Comparison of ENCODE assay signal across 2 cellular contexts in genomic region chr1:86774305-86775304, GRCh38.
TF ChIP-seq lines count a peak whose summit lies in the region.

No MANE protein-coding gene starts in this region.

TF ChIP-seq in HEK293T, 16 proteins besides CTCF, POLR2A, EP300 and RAD21 (continued from another document):
- no peak for TF ChIP-seq ZNF384 (IDR thresholded peaks at IDR 0.05)
- TF ChIP-seq SP1 (IDR thresholded peaks at IDR 0.05) = no peak
- no peak for TF ChIP-seq TARDBP (IDR thresholded peaks at IDR 0.05)
- no peak for TF ChIP-seq HDGF (IDR thresholded peaks at IDR 0.05; ENCODE audit: borderline replicate concordance)
- no peak for TF ChIP-seq L3MBTL2 (conservative IDR thresholded peaks at IDR 0.05)
- peak; percentile 96 for TF ChIP-seq FOXA1 (IDR thresholded peaks at IDR 0.05)
- TF ChIP-seq SUZ12 (IDR thresholded peaks at IDR 0.05) = no peak
- no peak for TF ChIP-seq FOXK2 (IDR thresholded peaks at IDR 0.05)
- TF ChIP-seq CTBP1 (IDR thresholded peaks at IDR 0.05; ENCODE audit: borderline replicate concordance) = peak; percentile 70
TF ChIP-seq in HEK293T: peak in this region for 3.

TF ChIP-seq in GM12878, 131 proteins besides CTCF, POLR2A, EP300 and RAD21 (continued from another document):
- TF ChIP-seq SKIL (IDR thresholded peaks at IDR 0.05; ENCODE audit: low read depth, poor library complexity, severe bottlenecking) (no peak), TCF12 (IDR thresholded peaks at IDR 0.05; ENCODE audit: low read depth, low read length) (peak; percentile 91), BHLHE40 (IDR thresholded peaks at IDR 0.05; ENCODE audit: borderline replicate concordance in 1 of 2, low read depth in 2 of 2, low read length in 1 of 2) (no peak), NFIC (IDR thresholded peaks at IDR 0.05; ENCODE audit: low read depth, low read length) (no peak), BCL11A (IDR thresholded peaks at IDR 0.05; ENCODE audit: low read depth, low read length) (no peak), CREB1 (IDR thresholded peaks at IDR 0.05; ENCODE audit: low read depth) (no peak), NBN (IDR thresholded peaks at IDR 0.05) (no peak), BACH1 (IDR thresholded peaks at IDR 0.05; ENCODE audit: borderline replicate concordance) (no peak), SPI1 (IDR thresholded peaks at IDR 0.05; ENCODE audit: borderline replicate concordance, insufficient read depth, low read depth, low read length) (no peak), ASH2L (IDR thresholded peaks at IDR 0.05; ENCODE audit: borderline replicate concordance, low read depth) (no peak), PBX3 (IDR thresholded peaks at IDR 0.05; ENCODE audit: insufficient replicate concordance, low read depth, low read length) (peak; percentile 70), DPF2 (IDR thresholded peaks at IDR 0.05) (no peak), CEBPZ (IDR thresholded peaks at IDR 0.05; ENCODE audit: low read depth, low read length) (no peak), TCF3 (IDR thresholded peaks at IDR 0.05; ENCODE audit: borderline replicate concordance, insufficient read depth, low read depth, low read length) (peak; percentile 84), ETV6 (conservative IDR thresholded peaks at IDR 0.05 in 1 of 2, IDR thresholded peaks at IDR 0.05 in 1 of 2; ENCODE audit: borderline replicate concordance in 1 of 2, low read depth in 1 of 2) (no peak), ZBTB4 (CRISPR knock-in tag; IDR thresholded peaks at IDR 0.05) (no peak), PKNOX1 (IDR thresholded peaks at IDR 0.05) (peak; percentile 79), PML (IDR thresholded peaks at IDR 0.05; ENCODE audit: low read length) (no peak), CEBPB (IDR thresholded peaks at IDR 0.05; ENCODE audit: borderline replicate concordance in 1 of 2, low read depth in 2 of 2, low read length in 2 of 2) (peak in 1 of 2 experiments; percentile 37; a peak in 1 of 4 replicates), HSF1 (IDR thresholded peaks at IDR 0.05; ENCODE audit: low read depth, low read length) (no peak), PAX8 (IDR thresholded peaks at IDR 0.05) (no peak), SP1 (IDR thresholded peaks at IDR 0.05; ENCODE audit: low read depth, low read length) (no peak), NFYA (IDR thresholded peaks at IDR 0.05; ENCODE audit: borderline replicate concordance, low read depth, low read length) (no peak), CHD4 (IDR thresholded peaks at IDR 0.05) (no peak), USF1 (IDR thresholded peaks at IDR 0.05; ENCODE audit: borderline replicate concordance, extremely low read length, insufficient read depth, low read depth, low read length) (no peak), RUNX3 (IDR thresholded peaks at IDR 0.05; ENCODE audit: low read length) (no peak), BRCA1 (IDR thresholded peaks at IDR 0.05; ENCODE audit: low read depth, low read length) (no peak), STAT3 (IDR thresholded peaks at IDR 0.05; ENCODE audit: low read depth, low read length) (no peak), CHD2 (IDR thresholded peaks at IDR 0.05; ENCODE audit: borderline replicate concordance, low read depth, low read length) (no peak), NR2C1 (IDR thresholded peaks at IDR 0.05) (no peak), MTA2 (IDR thresholded peaks at IDR 0.05; ENCODE audit: low read depth) (no peak), USF2 (IDR thresholded peaks at IDR 0.05; ENCODE audit: borderline replicate concordance, low read depth, low read length) (no peak), LARP7 (IDR thresholded peaks at IDR 0.05) (no peak), TCF7 (IDR thresholded peaks at IDR 0.05; ENCODE audit: borderline replicate concordance) (no peak)
